Comparison of ENCODE assay signal across 1 cellular context in the genomic region with DNA sequence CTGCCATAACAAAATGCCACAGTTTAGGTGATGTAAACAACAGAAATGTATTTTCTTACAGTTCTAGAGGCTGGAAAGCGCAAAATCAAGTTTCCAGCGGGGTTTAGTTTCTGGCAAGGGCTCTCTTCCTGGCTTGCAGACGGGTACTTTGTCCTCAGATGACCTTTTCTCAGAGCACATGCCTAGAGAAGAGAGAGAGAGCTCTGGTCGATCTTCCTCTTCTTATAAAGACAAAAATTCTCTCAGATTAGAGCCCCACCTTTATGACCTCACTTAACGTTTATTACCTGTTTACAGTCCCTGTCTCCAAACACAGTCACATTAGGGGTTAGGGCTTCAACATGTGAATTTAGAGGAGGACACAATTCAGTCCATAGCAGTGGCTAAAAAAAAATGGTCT.
TF ChIP-seq lines count a peak whose summit lies in the region.

No MANE protein-coding gene starts in this region.

TF ChIP-seq in HepG2, 621 proteins besides CTCF, POLR2A, EP300 and RAD21 (continued from another document):
- no peak for TF ChIP-seq HNRNPLL (IDR thresholded peaks at IDR 0.05; ENCODE audit: low read depth, low read length, poor library complexity, severe bottlenecking)
